ENCODE assay signal across 1 cellular context in the genomic region with DNA sequence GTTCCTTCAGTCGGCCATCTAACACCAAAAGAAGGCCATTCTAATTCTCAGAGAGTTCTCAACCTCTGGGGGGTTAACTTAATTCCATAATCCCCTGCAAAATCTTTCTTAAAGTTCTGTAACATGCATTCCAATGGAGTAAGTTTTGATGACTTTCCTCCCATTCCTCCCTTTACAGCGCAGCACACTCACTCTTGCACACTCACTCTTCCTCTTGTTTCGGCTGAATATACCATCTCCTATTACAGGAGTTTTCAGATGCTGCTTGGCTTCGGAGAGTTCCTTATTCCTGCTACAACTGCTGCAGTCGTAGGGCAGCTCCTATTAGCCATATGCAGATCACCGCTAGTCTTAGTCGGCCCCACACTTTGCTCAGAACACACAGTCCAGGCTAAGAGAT.
TF ChIP-seq lines count a peak whose summit lies in the region.

No MANE protein-coding gene starts in this region.

TF ChIP-seq in SK-N-SH, 30 proteins besides CTCF, POLR2A, EP300 and RAD21 (continued from another document):
- no peak for TF ChIP-seq SIN3A (IDR thresholded peaks at IDR 0.05; ENCODE audit: borderline replicate concordance, low read depth, low read length)
